In the genomic region with DNA sequence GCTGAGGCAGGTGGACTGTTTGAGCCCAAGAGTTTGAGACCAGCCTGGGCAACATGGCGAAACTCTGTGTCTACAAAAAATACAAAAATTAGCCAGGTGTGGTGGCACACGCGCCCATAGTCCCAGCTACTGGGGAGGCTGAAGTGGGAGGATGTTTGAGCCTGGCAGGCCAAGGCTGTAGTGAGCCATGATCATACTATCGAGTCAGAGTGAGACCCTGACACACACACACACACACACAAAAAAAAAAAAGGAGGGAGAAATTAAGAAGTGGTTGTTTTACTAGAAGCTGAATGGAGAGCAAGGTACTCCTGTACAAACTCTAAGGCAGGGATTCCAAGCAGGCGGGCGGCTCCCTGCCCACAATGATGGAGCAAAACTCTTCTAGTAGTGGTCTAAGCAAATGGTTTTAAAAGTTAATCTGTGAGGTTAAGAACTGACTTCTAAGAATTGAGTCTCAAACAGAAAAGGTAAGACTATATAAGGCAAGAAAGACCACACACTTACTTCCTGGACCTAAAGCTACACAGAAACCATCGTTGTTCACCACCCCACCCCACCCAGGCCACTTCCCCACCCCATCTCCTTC, we compare ENCODE assay signal across 8 cellular contexts. TPM values are rescaled to one million over a fixed set of nuclear protein-coding genes. Genes with fewer than 3 reads are reported as not detected.
DNase-seq lines count a peak whose midpoint lies in the region; ATAC-seq, FAIRE-seq and TF ChIP-seq lines count a peak whose summit lies in the region.

No MANE protein-coding gene starts in this region.

- peaks cover 6% of the 10 kb centered on the region; the same call in 1 of the 2 replicates for H3K4me1 ChIP-seq in HEK293 (ENCODE audit: control insufficient read depth, insufficient read depth, low read length)

- peak overlapping the region; percentile 89 to 99 (median 96) for H3K4me3 Mint-ChIP-seq in naive B cell

- H3K36me3 ChIP-seq in HEK293 (ENCODE audit: control insufficient read depth in 2 of 2, insufficient read depth in 1 of 2, low read length in 2 of 2): no peaks in the 10 kb centered on the region

- no peaks in the 10 kb centered on the region for H3K27me3 Mint-ChIP-seq in naive B cell

- POLR2A ChIA-PET in GM10248 (lab: Yijun Ruan, JAX): interaction anchor here (0.7 kb wide), 1 partner anchor 149 kb away, joined by 3 read pairs; no protein-coding TSS in a partner anchor
- POLR2A ChIA-PET in HEK293 (lab: Yijun Ruan, JAX): no interaction called here

- TF ChIP-seq CTCF in GM10248 (IDR thresholded peaks at IDR 0.05; ENCODE audit: control extremely low read depth, extremely low read depth, low read depth, missing control alignments) (no peak), HEK293 (tag by site-specific recombination; IDR thresholded peaks at IDR 0.05) (no peak), D721Med (IDR thresholded peaks at IDR 0.05; ENCODE audit: insufficient read depth, missing control alignments) (no peak)

- H3K27ac Mint-ChIP-seq in naive B cell: peak overlapping the region; percentile 93 to 96 (median 95)

- ATAC-seq in naive B cell (ENCODE audit: low read depth in 2 of 2): no peak
- no peak for ATAC-seq in GM18870 (IDR thresholded peaks at IDR 0.05; ENCODE audit: unreplicated experiment)
- ATAC-seq in HG03342 (IDR thresholded peaks at IDR 0.05; ENCODE audit: unreplicated experiment): no peak

- no peak overlapping the region for H3K4me3 ChIP-seq in HEK293 (ENCODE audit: low read depth, low read length)

- CTCF ChIA-PET in GM10248 (lab: Yijun Ruan, JAX): interaction anchor here (1.1 to 6.1 kb wide), 13 partner anchors 12 to 195 kb away, joined by 3 to 32 read pairs (median 4); no protein-coding TSS in a partner anchor
- CTCF ChIA-PET in HEK293 (lab: Yijun Ruan, JAX): interaction anchor here (1.0 to 1.2 kb wide), 2 partner anchors 27 to 187 kb away, joined by 3 to 5 read pairs; no protein-coding TSS in a partner anchor

- FAIRE-seq in D721Med (lab: Jason Lieb, UNC): no peak

- peaks cover 51 to 69% (median 63%) of the 10 kb centered on the region in 3 donors for H3K4me1 Mint-ChIP-seq in naive B cell

- no peak overlapping the region for H3K27ac ChIP-seq in HEK293 (ENCODE audit: extremely low read depth, low read depth, low read length)

- no peaks in the 10 kb centered on the region for H3K9me3 Mint-ChIP-seq in naive B cell

- H3K36me3 Mint-ChIP-seq in naive B cell: peaks cover 0 to 7% of the 10 kb centered on the region in 2 donors

- no peaks in the 10 kb centered on the region for H3K9me3 ChIP-seq in HEK293 (ENCODE audit: control insufficient read depth, insufficient read depth, low read depth, low read length)

- DNase-seq in GM10248 (ENCODE audit: extremely low spot score) (peak; percentile 40), naive B cell (no peak), DMS79 treated with DMSO at 0.1 percent for 48 hours (lab: John Stamatoyannopoulos, UW) (no peak), D721Med (ENCODE audit: insufficient read length, low spot score) (no peak)
- DNase-seq in activated CD4-positive, alpha-beta T cell treated with anti-CD3 and anti-CD28 coated beads, Interleukin-2, amount 50 U/mL, for 48 hours: peak; percentile 56 to 67

TF ChIP-seq in HEK293, 187 proteins besides CTCF, POLR2A, EP300 and RAD21:
- TF ChIP-seq SP2 (tag by site-specific recombination; IDR thresholded peaks at IDR 0.05) (no peak), ZNF433 (tag by site-specific recombination; IDR thresholded peaks at IDR 0.05; ENCODE audit: low read depth) (no peak)
- TF ChIP-seq, protein P1, sequence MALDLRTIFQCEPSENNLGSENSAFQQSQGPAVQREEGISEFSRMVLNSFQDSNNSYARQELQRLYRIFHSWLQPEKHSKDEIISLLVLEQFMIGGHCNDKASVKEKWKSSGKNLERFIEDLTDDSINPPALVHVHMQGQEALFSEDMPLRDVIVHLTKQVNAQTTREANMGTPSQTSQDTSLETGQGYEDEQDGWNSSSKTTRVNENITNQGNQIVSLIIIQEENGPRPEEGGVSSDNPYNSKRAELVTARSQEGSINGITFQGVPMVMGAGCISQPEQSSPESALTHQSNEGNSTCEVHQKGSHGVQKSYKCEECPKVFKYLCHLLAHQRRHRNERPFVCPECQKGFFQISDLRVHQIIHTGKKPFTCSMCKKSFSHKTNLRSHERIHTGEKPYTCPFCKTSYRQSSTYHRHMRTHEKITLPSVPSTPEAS (tag by site-specific recombination; IDR thresholded peaks at IDR 0.05): peak; percentile 39; the same call in 1 of the 2 replicates

RNA-seq across cellular contexts. Expression of a gene that starts 2.6 kb away (rescaled TPM):
- polyA plus RNA-seq in naive B cell (ENCODE audit: low read depth in 6 of 6): 100 to 1,000 TPM; 107 to 176 (median 141) TPM

Comparison
In these comparisons a context has a peak if more than half of its experiments do, and no peak if none do; other contexts are left out.
1. DNase-seq: peak in GM10248 (single experiment) and activated CD4-positive, alpha-beta T cell treated with anti-CD3 and anti-CD28 coated beads, Interleukin-2, amount 50 U/mL, for 48 hours (2 of 2); none in naive B cell (single experiment), DMS79 treated with DMSO at 0.1 percent for 48 hours (single experiment) and D721Med (single experiment).